27 cellular contexts compared by ENCODE assay signal in genomic region chr10:117678106-117678505, GRCh38.
DNase-seq lines count a peak whose midpoint lies in the region; ATAC-seq and TF ChIP-seq lines count a peak whose summit lies in the region.
"Had no signal": no experiment of that assay in that cellular context is flagged by ENCODE, and none has a peak within 500 bp of the region (broad histone marks: within the 10 kb centered on the region; RNA-seq: fewer than 3 reads in every experiment).

No MANE protein-coding gene starts in this region.

- H3K9ac ChIP-seq in GM23248 (no peak overlapping the region), mesenchymal stem cell (ENCODE audit: low read length) (no peak overlapping the region)
- H3K9ac ChIP-seq: neural progenitor cell had no signal

- no peak overlapping the region for H2BK15ac ChIP-seq in mesenchymal stem cell (ENCODE audit: low read depth, poor library complexity, severe bottlenecking)

- H3K36me3 ChIP-seq in GM23248 (ENCODE audit: low read depth) (no peaks in the 10 kb centered on the region), mesenchymal stem cell (ENCODE audit: control insufficient read depth in 1 of 2, insufficient read depth in 2 of 2, low read depth in 1 of 2, low read length in 2 of 2) (no peaks in the 10 kb centered on the region), HAP-1 (replicated peaks) (no peaks in the 10 kb centered on the region)
- H3K36me3 ChIP-seq: gastroesophageal sphincter, left lung, neural progenitor cell, uterus had no signal

- H2AK5ac ChIP-seq in mesenchymal stem cell (ENCODE audit: low read length, severe bottlenecking) = no peak overlapping the region

- H3K9me3 ChIP-seq in GM23248 (ENCODE audit: low read depth) (no peaks in the 10 kb centered on the region), mesenchymal stem cell (ENCODE audit: control insufficient read depth, low read length) (no peaks in the 10 kb centered on the region), HAP-1 (no peaks in the 10 kb centered on the region)
- H3K9me3 ChIP-seq: gastroesophageal sphincter, left lung, uterus had no signal

- 7 to 9% methylated on average over 3 of the region's 3 CpGs for WGBS in GM23248 (ENCODE audit: low coverage in 1 of 2, low lambda C conversion rate in 2 of 2, missing lambda C conversion rate in 2 of 2), 2 experiments
- WGBS in mesenchymal stem cell = no CpG with 5 or more reads among the region's 3 CpGs

- no peaks in the 10 kb centered on the region for H3K9me2 ChIP-seq in GM23248 (ENCODE audit: insufficient read depth)

- H3K23ac ChIP-seq in mesenchymal stem cell (ENCODE audit: low read length in 2 of 2) = no peak overlapping the region

- no peak overlapping the region for H2BK5ac ChIP-seq in mesenchymal stem cell (ENCODE audit: low read depth, low read length, poor library complexity, severe bottlenecking)

- no peaks in the 10 kb centered on the region for H3K27me3 ChIP-seq in GM23248 (replicated peaks; ENCODE audit: insufficient read depth)
- no peaks in the 10 kb centered on the region for H3K27me3 ChIP-seq in mesenchymal stem cell (ENCODE audit: control insufficient read depth in 1 of 2, insufficient read depth in 1 of 2, low read length in 2 of 2)
- H3K27me3 ChIP-seq in HAP-1 (ENCODE audit: low read depth) = no peaks in the 10 kb centered on the region
- H3K27me3 ChIP-seq: neural progenitor cell, uterus had no signal

- TF ChIP-seq CTCF in choroid plexus epithelial cell (conservative IDR thresholded peaks at IDR 0.05; ENCODE audit: low read depth, low read length) = no peak

- no peak for ATAC-seq in HG03159 (IDR thresholded peaks at IDR 0.05; ENCODE audit: unreplicated experiment)
- ATAC-seq: activated CD8-positive, alpha-beta memory T cell treated with anti-CD3 and anti-CD28 coated beads, Interleukin-2, amount 10 ng/mL, durations not matched to agents 7 days and 5 days; activated T-cell treated with anti-CD3 and anti-CD28 coated beads, Interleukin-2, amount 50 U/mL, for 4 hours; gastroesophageal sphincter; left lung; Panc1; right cardiac atrium; stimulated activated naive CD8-positive, alpha-beta T cell treated with anti-CD3 and anti-CD28 coated beads, Interleukin-15, amount 100 ng/mL, for 72 hours had no signal

- H3K18ac ChIP-seq in mesenchymal stem cell (ENCODE audit: low read depth in 1 of 2, low read length in 2 of 2) = no peak overlapping the region

- in situ Hi-C loops in GM23248 (cut with MboI) = no loop called here
- in situ Hi-C loops in HAP-1 (cut with MboI; ENCODE audit: low sequenced_read_pairs) = no loop called here

- H3K4me1 ChIP-seq in GM23248 (ENCODE audit: insufficient read depth) (peaks cover 16% of the 10 kb centered on the region), mesenchymal stem cell (ENCODE audit: control insufficient read depth, insufficient read depth, low read depth, low read length) (peaks cover 2% of the 10 kb centered on the region), HAP-1 (no peaks in the 10 kb centered on the region)
- H3K4me1 ChIP-seq: gastroesophageal sphincter, left lung, uterus had no signal

- peaks cover 4% of the 10 kb centered on the region; the same call in 1 of the 2 replicates for H3F3A ChIP-seq in GM23248 (ENCODE audit: insufficient read depth)

- H2BK12ac ChIP-seq in mesenchymal stem cell (ENCODE audit: low read length in 2 of 2) = no peak overlapping the region

- H4K8ac ChIP-seq in mesenchymal stem cell (ENCODE audit: low read length) = peak overlapping the region; percentile 40

- H3K79me1 ChIP-seq in mesenchymal stem cell (replicated peaks; ENCODE audit: low read length, poor library complexity, severe bottlenecking) = no peaks in the 10 kb centered on the region

- H3K27ac ChIP-seq in GM23248 (peak overlapping the region; percentile 27; the same call in 1 of the 2 replicates), mesenchymal stem cell (ENCODE audit: low read length, poor library complexity, severe bottlenecking) (no peak overlapping the region)
- H3K27ac ChIP-seq: dorsolateral prefrontal cortex, gastroesophageal sphincter, left lung, neural progenitor cell, uterus had no signal

- no peak overlapping the region for H4K91ac ChIP-seq in mesenchymal stem cell (ENCODE audit: low read length)

- no peak overlapping the region for H3K14ac ChIP-seq in mesenchymal stem cell (ENCODE audit: low read length in 2 of 2)

- H3K4me3 ChIP-seq in GM23248 = no peak overlapping the region
- H3K4me3 ChIP-seq in choroid plexus epithelial cell (ENCODE audit: low read depth, low read length) = no peak overlapping the region
- no peak overlapping the region for H3K4me3 ChIP-seq in mesenchymal stem cell (ENCODE audit: insufficient read depth in 1 of 2, low read depth in 1 of 2, low read length in 2 of 2)
- no peak overlapping the region for H3K4me3 ChIP-seq in HAP-1
- H3K4me3 ChIP-seq: dorsolateral prefrontal cortex, gastroesophageal sphincter, left lung, neural progenitor cell, uterus had no signal

- H3K79me2 ChIP-seq in GM23248 (ENCODE audit: insufficient read depth) = no peaks in the 10 kb centered on the region

- H3K4ac ChIP-seq in mesenchymal stem cell (ENCODE audit: low read depth in 1 of 2, low read length in 2 of 2) = no peak overlapping the region

- no peak overlapping the region for H2BK120ac ChIP-seq in mesenchymal stem cell (ENCODE audit: low read depth, low read length)

- H4K20me1 ChIP-seq in GM23248 (ENCODE audit: insufficient read depth) = no peaks in the 10 kb centered on the region

- H2AFZ ChIP-seq in GM23248 (no peak overlapping the region), mesenchymal stem cell (ENCODE audit: low read depth, low read length) (no peak overlapping the region)
- H2AFZ ChIP-seq: neural progenitor cell had no signal

- H3K4me2 ChIP-seq in GM23248 (ENCODE audit: unreplicated experiment) (peak overlapping the region; percentile 29), mesenchymal stem cell (ENCODE audit: low read length, poor library complexity, severe bottlenecking) (no peak overlapping the region)
- H3K4me2 ChIP-seq: neural progenitor cell had no signal

- DNase-seq in AG08395 (ENCODE audit: low spot score) = peak; percentile 60
- peak; percentile 87 for DNase-seq in GM23248
- peak; percentile 27 for DNase-seq in choroid plexus epithelial cell (ENCODE audit: low read depth)
- DNase-seq in mesenchymal stem cell = no peak
- DNase-seq in DMS153 (lab: John Stamatoyannopoulos, UW) = no peak
- DNase-seq in HAP-1 (ENCODE audit: low spot score in 2 of 2) = no peak
- DNase-seq: activated CD8-positive, alpha-beta memory T cell treated with anti-CD3 and anti-CD28 coated beads, Interleukin-2, amount 10 ng/mL, durations not matched to agents 7 days and 5 days; activated gamma-delta T cell treated with Interleukin-2 at 50 U/mL for 16 hours; activated T-cell treated with anti-CD3 and anti-CD28 coated beads, Interleukin-2, amount 50 U/mL, for 4 hours; C1 segment of cervical spinal cord; DMS79; dorsolateral prefrontal cortex; GF-D8; hippocampal formation; left lung; NCI-H146; NCI-H226; NCI-H69; right cardiac atrium; SHP77 treated with DMSO at 0.1 percent for 48 hours; stimulated activated CD4-positive, alpha-beta T cell treated with anti-CD3 and anti-CD28 coated beads, Interleukin-2, amount 100 ng/mL, for 48 hours; stimulated activated naive CD8-positive, alpha-beta T cell treated with anti-CD3 and anti-CD28 coated beads, Interleukin-15, amount 100 ng/mL, for 72 hours; uterus had no signal

Comparison
In these comparisons a context has a peak if more than half of its experiments do, and no peak if none do; other contexts are left out.
1. DNase-seq: peak in AG08395 (single experiment), GM23248 (single experiment) and choroid plexus epithelial cell (single experiment); none in mesenchymal stem cell (single experiment), DMS153 (single experiment) and HAP-1 (0 of 2).